20 cellular contexts compared by ENCODE assay signal in genomic region chr21:18251065-18251464, GRCh38.
"Had no signal": no experiment of that assay in that cellular context is flagged by ENCODE, and none has a peak within 500 bp of the region (broad histone marks: within the 10 kb centered on the region; RNA-seq: fewer than 3 reads in every experiment).

No MANE protein-coding gene starts in this region.

- DNase-seq: activated CD4-positive, alpha-beta memory T cell treated with anti-CD3 and anti-CD28 coated beads for 36 hours; activated CD4-positive, alpha-beta T cell treated with anti-CD3 and anti-CD28 coated beads, Interleukin-2, amount 10 ng/mL, durations not matched to agents 7 days and 5 days; activated CD4-positive, CD25-positive, alpha-beta regulatory T cell; activated CD8-positive, alpha-beta memory T cell treated with anti-CD3 and anti-CD28 coated beads for 24 hours; activated effector memory CD4-positive, alpha-beta T cell treated with anti-CD3 and anti-CD28 coated beads, Interleukin-2, amount 50 U/mL, for 16 hours; activated naive CD4-positive, alpha-beta T cell treated with Interleukin-2 at 50 U/mL for 16 hours; activated naive CD8-positive, alpha-beta T cell treated with anti-CD3 and anti-CD28 coated beads, Interleukin-2, amount 50 U/mL, for 24 hours; activated T-cell treated with anti-CD3 and anti-CD28 coated beads, Interleukin-2, amount 50 U/mL, for 4 hours; amniotic stem cell; body of pancreas; central memory CD4-positive, alpha-beta T cell; cortex of kidney; IMR-90; KG1; NCI-H2029; NCI-H510A; NCI-H526 treated with DMSO at 0.1 percent for 48 hours; PC-9; SJCRH30; SK-N-SH had no signal

- ATAC-seq: activated naive CD8-positive, alpha-beta T cell treated with anti-CD3 and anti-CD28 coated beads, Interleukin-2, amount 50 U/mL, for 24 hours; activated T-cell treated with anti-CD3 and anti-CD28 coated beads, Interleukin-2, amount 50 U/mL, for 4 hours; body of pancreas had no signal
